ENCODE assay signal across 9 cellular contexts in genomic region chr9:12640021-12640587, GRCh38. TPM values are rescaled to one million over a fixed set of nuclear protein-coding genes. Genes with fewer than 3 reads are reported as not detected.
DNase-seq lines count a peak whose midpoint lies in the region; ATAC-seq and TF ChIP-seq lines count a peak whose summit lies in the region.
"Had no signal": no experiment of that assay in that cellular context is flagged by ENCODE, and none has a peak within 500 bp of the region (broad histone marks: within the 10 kb centered on the region; RNA-seq: fewer than 3 reads in every experiment).

No MANE protein-coding gene starts in this region.

- no peak overlapping the region for H3K4me2 ChIP-seq in Loucy (ENCODE audit: low read depth, low read length, poor library complexity, severe bottlenecking)

- H3K4me3 ChIP-seq in Loucy (ENCODE audit: low read length, poor library complexity, severe bottlenecking) (no peak overlapping the region), left ventricle myocardium inferior (no peak overlapping the region), lower leg skin (ENCODE audit: low read depth, poor library complexity, severe bottlenecking) (no peak overlapping the region)
- H3K4me3 ChIP-seq: SJSA1 had no signal

- no peak overlapping the region for H2AFZ ChIP-seq in Loucy (ENCODE audit: low read length)

- H3K9me2 ChIP-seq in Loucy (replicated peaks; ENCODE audit: low read depth, low read length): no peaks in the 10 kb centered on the region

- no peaks in the 10 kb centered on the region for H3K79me2 ChIP-seq in Loucy (ENCODE audit: insufficient read depth, low read length)

- DNase-seq in GM04503 (ENCODE audit: low read depth) (peak; percentile 6), SK-N-DZ (ENCODE audit: low spot score) (peak; percentile 38), left ventricle myocardium inferior (no peak), lower leg skin (ENCODE audit: low spot score in 2 of 2) (no peak)
- DNase-seq in stimulated activated naive CD8-positive, alpha-beta T cell treated with anti-CD3 and anti-CD28 coated beads, Interleukin-15, Interleukin-2, amounts not matched to agents 100 U/mL and 50 U/mL, for 24 hours: no peak

- 32 to 34% methylated on average over 2 of the region's 2 CpGs for WGBS in lower leg skin, 2 donors

- peak; percentile 77 for TF ChIP-seq CTCF in Loucy (conservative IDR thresholded peaks at IDR 0.05; ENCODE audit: low read length)
- peak; percentile 69 for TF ChIP-seq CTCF in left ventricle myocardium inferior (IDR thresholded peaks at IDR 0.05; ENCODE audit: borderline replicate concordance)
- no peak for TF ChIP-seq CTCF in lower leg skin (IDR thresholded peaks at IDR 0.05)

- no peak overlapping the region for H3K27ac ChIP-seq in left ventricle myocardium inferior (replicated peaks)
- H3K27ac ChIP-seq: SJSA1 had no signal

- H3K9ac ChIP-seq in Loucy (ENCODE audit: low read depth, low read length, poor library complexity, severe bottlenecking): no peak overlapping the region

- intact Hi-C loops in left ventricle myocardium inferior (cut with micrococcal nuclease) (no loop called here), lower leg skin (cut with DNase I; ENCODE audit: low total_unique reads) (no loop called here)

- H3K4me1 ChIP-seq in Loucy (ENCODE audit: insufficient read depth, low read length, poor library complexity, severe bottlenecking): no peaks in the 10 kb centered on the region
- H3K4me1 ChIP-seq in left ventricle myocardium inferior: no peaks in the 10 kb centered on the region
- H3K4me1 ChIP-seq: SJSA1 had no signal

- no peaks in the 10 kb centered on the region for H4K20me1 ChIP-seq in Loucy (ENCODE audit: insufficient read depth, low read length, poor library complexity, severe bottlenecking)

- TF ChIP-seq POLR2A in lower leg skin (IDR thresholded peaks at IDR 0.05): no peak

- H3K36me3 ChIP-seq in Loucy (ENCODE audit: insufficient read depth, low read length) (no peaks in the 10 kb centered on the region), left ventricle myocardium inferior (no peaks in the 10 kb centered on the region)
- H3K36me3 ChIP-seq: SJSA1 had no signal

- no peaks in the 10 kb centered on the region for H3F3A ChIP-seq in Loucy (ENCODE audit: low read depth)

- H3K27me3 ChIP-seq in Loucy (ENCODE audit: insufficient read depth, low read length, poor library complexity, severe bottlenecking) (no peaks in the 10 kb centered on the region), left ventricle myocardium inferior (ENCODE audit: low read depth) (peaks cover 14% of the 10 kb centered on the region)
- H3K27me3 ChIP-seq: SJSA1 had no signal

- H3K9me3 ChIP-seq in Loucy (ENCODE audit: insufficient read depth, low read depth, low read length) (no peaks in the 10 kb centered on the region), left ventricle myocardium inferior (replicated peaks) (no peaks in the 10 kb centered on the region)
- H3K9me3 ChIP-seq: SJSA1 had no signal

- ATAC-seq in stimulated activated naive CD8-positive, alpha-beta T cell treated with anti-CD3 and anti-CD28 coated beads, Interleukin-15, Interleukin-2, amounts not matched to agents 100 U/mL and 50 U/mL, for 24 hours: no peak
- no peak for ATAC-seq in HG03045 (IDR thresholded peaks at IDR 0.05; ENCODE audit: unreplicated experiment)
- no peak for ATAC-seq in HG02870 (IDR thresholded peaks at IDR 0.05; ENCODE audit: unreplicated experiment)

RNA-seq across cellular contexts. Expression of gene TYRP1, which starts 53.1 kb away (rescaled TPM):
- polyA plus RNA-seq in SK-N-DZ (2014; cell fraction: cytosol; rRNA removed): not detected in 2 replicates
- polyA plus RNA-seq in SK-N-DZ (2014; cell fraction: nucleus; rRNA removed): 0.17 and 0.76 TPM in 2 replicates
- total RNA-seq in left ventricle myocardium inferior: 74.1 TPM
- 10 to 100 TPM; 27.6 to 85.6 (median 53.5) TPM for total RNA-seq in lower leg skin

Comparison
In these comparisons a context has a peak if more than half of its experiments do, and no peak if none do; other contexts are left out.
1. DNase-seq: peak in GM04503 (single experiment) and SK-N-DZ (single experiment); none in left ventricle myocardium inferior (single experiment), stimulated activated naive CD8-positive, alpha-beta T cell treated with anti-CD3 and anti-CD28 coated beads, Interleukin-15, Interleukin-2, amounts not matched to agents 100 U/mL and 50 U/mL, for 24 hours (single experiment) and lower leg skin (0 of 2).
2. CTCF ChIP-seq: peak in Loucy (single experiment) and left ventricle myocardium inferior (single experiment); none in lower leg skin (0 of 3).